9 cellular contexts compared by ENCODE assay signal in genomic region chr18:48896326-48896874, GRCh38. TPM values are rescaled to one million over a fixed set of nuclear protein-coding genes. Genes with fewer than 3 reads are reported as not detected.
A peak's percentile ranks its signal among the peaks of the same experiment; 100 is the strongest.
DNase-seq lines count a peak whose midpoint lies in the region; ATAC-seq, FAIRE-seq and TF ChIP-seq lines count a peak whose summit lies in the region.
"Had no signal": no experiment of that assay in that cellular context is flagged by ENCODE, and none has a peak within 500 bp of the region (broad histone marks: within the 10 kb centered on the region; RNA-seq: fewer than 3 reads in every experiment).

No MANE protein-coding gene starts in this region.

- no peak overlapping the region for H3K23ac ChIP-seq in H1 (ENCODE audit: insufficient read length)
- no peak overlapping the region for H3K23ac ChIP-seq in trophoblast cell (ENCODE audit: low read length)

- peaks cover 7% of the 10 kb centered on the region; the same call in 1 of the 2 replicates for H3K23me2 ChIP-seq in H1 (ENCODE audit: low read depth, low read length)

- H3K27ac ChIP-seq in OCI-LY3 (ENCODE audit: low read length): peak overlapping the region; percentile 0; the same call in 1 of the 2 replicates
- H3K27ac ChIP-seq in H1 (ENCODE audit: low read depth, low read length): no peak overlapping the region
- no peak overlapping the region for H3K27ac ChIP-seq in trophoblast cell (ENCODE audit: low read depth, low read length)
- H3K27ac ChIP-seq: C4-2B had no signal

- TF ChIP-seq CTCF in OCI-LY3 (IDR thresholded peaks at IDR 0.05; ENCODE audit: low read depth, low read length) (no peak), H1 (IDR thresholded peaks at IDR 0.05; ENCODE audit: control extremely low read depth in 1 of 3, insufficient read depth in 1 of 3, low read depth in 1 of 3, low read length in 3 of 3) (no peak), mucosa of descending colon (IDR thresholded peaks at IDR 0.05) (no peak)

- H2BK5ac ChIP-seq in H1 (ENCODE audit: low read depth, low read length) (no peak overlapping the region), trophoblast cell (ENCODE audit: low read depth, low read length, poor library complexity) (peak overlapping the region; percentile 10)

- no peaks in the 10 kb centered on the region for H4K20me1 ChIP-seq in OCI-LY3 (ENCODE audit: insufficient read depth, low read length)
- no peaks in the 10 kb centered on the region for H4K20me1 ChIP-seq in H1 (replicated peaks in 1 of 2; ENCODE audit: control insufficient read depth in 1 of 2, insufficient read depth in 2 of 2, low read length in 2 of 2)

- H3K4me1 ChIP-seq in OCI-LY3 (ENCODE audit: low read length) (peaks cover 19% of the 10 kb centered on the region), H1 (replicated peaks in 1 of 4; ENCODE audit: control insufficient read depth in 3 of 4, insufficient read depth in 4 of 4, low read length in 3 of 4) (peaks cover 0 to 5% (median 1%) of the 10 kb centered on the region in 4 experiments; a peak in 2 of 7 replicates), trophoblast cell (ENCODE audit: control insufficient read depth in 1 of 2, insufficient read depth in 2 of 2, low read length in 2 of 2) (peaks cover 14 to 15% of the 10 kb centered on the region in 2 experiments), mucosa of descending colon (ENCODE audit: low read depth) (peaks cover 3% of the 10 kb centered on the region)

- H4K8ac ChIP-seq in H1 (ENCODE audit: extremely low read depth, insufficient read depth, low read length) (peak overlapping the region; percentile 22; the same call in 1 of the 2 replicates), trophoblast cell (ENCODE audit: low read depth, low read length) (peak overlapping the region; percentile 53)

- ATAC-seq in GM19035 (IDR thresholded peaks at IDR 0.05; ENCODE audit: unreplicated experiment): peak; percentile 15
- ATAC-seq in mucosa of descending colon: no peak
- no peak for ATAC-seq in HG03469 (IDR thresholded peaks at IDR 0.05; ENCODE audit: unreplicated experiment)

- H2AK5ac ChIP-seq in H1 (ENCODE audit: low read depth, low read length) (no peak overlapping the region), trophoblast cell (ENCODE audit: low read length) (peak overlapping the region; percentile 49)

- TF ChIP-seq RAD21 in H1 (IDR thresholded peaks at IDR 0.05 in 1 of 2, conservative IDR thresholded peaks at IDR 0.05 in 1 of 2; ENCODE audit: low read depth in 2 of 2, low read length in 2 of 2): no peak

- H3K4ac ChIP-seq in H1 (replicated peaks; ENCODE audit: insufficient read length, low read depth, low read length) (no peak overlapping the region), trophoblast cell (ENCODE audit: low read depth, low read length) (no peak overlapping the region)

- no peak overlapping the region for H3K4me3 ChIP-seq in OCI-LY3 (ENCODE audit: low read length)
- no peak overlapping the region for H3K4me3 ChIP-seq in H1 (ENCODE audit: extremely low read depth in 1 of 4, insufficient read depth in 2 of 4, low read depth in 3 of 4, low read length in 4 of 4)
- no peak overlapping the region for H3K4me3 ChIP-seq in trophoblast cell (ENCODE audit: low read depth, low read length)
- no peak overlapping the region for H3K4me3 ChIP-seq in mucosa of descending colon

- peak overlapping the region; percentile 95; the same call in 1 of the 2 replicates for H2BK15ac ChIP-seq in H1 (ENCODE audit: low read length)

- DNase-seq in H1 (ENCODE audit: low read depth in 1 of 2, low spot score in 2 of 2) (no peak), trophoblast cell (no peak), epidermal melanocyte (ENCODE audit: insufficient read length, low spot score) (no peak), mucosa of descending colon (no peak)
- DNase-seq: NCI-H1048 had no signal

- TF ChIP-seq POLR2A in H1 (IDR thresholded peaks at IDR 0.05; ENCODE audit: control extremely low read depth in 1 of 2, low read depth in 2 of 2, low read length in 2 of 2): no peak

- no peak for TF ChIP-seq EP300 in H1 (IDR thresholded peaks at IDR 0.05; ENCODE audit: borderline replicate concordance in 1 of 2, low read depth in 2 of 2, low read length in 2 of 2)

- H3K79me1 ChIP-seq in H1 (ENCODE audit: low read depth, low read length): no peaks in the 10 kb centered on the region
- H3K79me1 ChIP-seq in trophoblast cell (ENCODE audit: low read length): peaks cover 15% of the 10 kb centered on the region

- FAIRE-seq in H1 (lab: Jason Lieb, UNC): no peak

- CTCF ChIA-PET in H1 (lab: Charles Lee; ENCODE audit: partially characterized antibody): interaction anchor here (0.9 to 2.7 kb wide), 12 partner anchors 11 to 222 kb away, joined by 3 to 16 read pairs (median 5); no protein-coding TSS in a partner anchor

- H3K27me3 ChIP-seq in OCI-LY3 (ENCODE audit: low read depth, low read length) (no peaks in the 10 kb centered on the region), H1 (replicated peaks in 1 of 4; ENCODE audit: control insufficient read depth in 3 of 4, extremely low read depth in 1 of 4, insufficient read depth in 3 of 4, low read length in 3 of 4) (no peaks in the 10 kb centered on the region), trophoblast cell (ENCODE audit: insufficient read depth, low read length) (no peaks in the 10 kb centered on the region)

- H2BK120ac ChIP-seq in H1 (replicated peaks; ENCODE audit: low read depth, low read length) (peak overlapping the region; percentile 31), trophoblast cell (ENCODE audit: insufficient read depth, low read length, poor library complexity) (peak overlapping the region; percentile 62)

- H3K36me3 ChIP-seq in OCI-LY3 (replicated peaks; ENCODE audit: low read depth, low read length): no peaks in the 10 kb centered on the region
- H3K36me3 ChIP-seq in H1 (ENCODE audit: control insufficient read depth in 2 of 4, insufficient read depth in 4 of 4, low read length in 3 of 4): no peaks in the 10 kb centered on the region
- H3K36me3 ChIP-seq in trophoblast cell (ENCODE audit: control insufficient read depth in 1 of 2, insufficient read depth in 2 of 2, low read length in 2 of 2): no peaks in the 10 kb centered on the region
- H3K36me3 ChIP-seq in mucosa of descending colon (ENCODE audit: low read depth): no peaks in the 10 kb centered on the region

- H4K91ac ChIP-seq in H1 (replicated peaks; ENCODE audit: insufficient read length, low read length): peak overlapping the region; percentile 17
- H4K91ac ChIP-seq in trophoblast cell (ENCODE audit: low read depth, low read length): peak overlapping the region; percentile 71

- H3K79me2 ChIP-seq in OCI-LY3 (ENCODE audit: low read length) (no peaks in the 10 kb centered on the region), H1 (ENCODE audit: control insufficient read depth in 1 of 2, insufficient read depth in 2 of 2, low read length in 2 of 2) (no peaks in the 10 kb centered on the region), trophoblast cell (ENCODE audit: control insufficient read depth, insufficient read depth, low read length, poor library complexity) (no peaks in the 10 kb centered on the region)

- H2AFZ ChIP-seq in OCI-LY3 (ENCODE audit: low read depth, low read length): peak overlapping the region; percentile 89
- H2AFZ ChIP-seq in H1 (ENCODE audit: low read length): peak overlapping the region; percentile 60; the same call in 1 of the 2 replicates
- no peak overlapping the region for H2AFZ ChIP-seq in trophoblast cell (ENCODE audit: insufficient read depth, low read length, poor library complexity)

- 98% methylated on average over 8 of the region's 8 CpGs; no CpG with 5 or more reads in 1 of the 2 experiments for WGBS in H1 (ENCODE audit: extremely low coverage in 1 of 2, insufficient coverage in 1 of 2, insufficient read length in 1 of 2, insufficient replicate concordance in 2 of 2, low coverage in 1 of 2, low lambda C conversion rate in 2 of 2, missing lambda C conversion rate in 1 of 2), 2 experiments
- no CpG with 5 or more reads among the region's 8 CpGs for WGBS in trophoblast cell (ENCODE audit: extremely low coverage, insufficient coverage, insufficient read length)

- no peak overlapping the region for H4K12ac ChIP-seq in trophoblast cell (ENCODE audit: low read depth, low read length)

- H3K14ac ChIP-seq in H1 (ENCODE audit: insufficient read length) (no peak overlapping the region), trophoblast cell (ENCODE audit: low read length) (peak overlapping the region; percentile 33)

- intact Hi-C loops in mucosa of descending colon (cut with DNase I, micrococcal nuclease): no loop called here

- H3K18ac ChIP-seq in H1 (ENCODE audit: extremely low read depth, low read length) (peak overlapping the region; percentile 15; the same call in 1 of the 2 replicates), trophoblast cell (ENCODE audit: low read length) (peak overlapping the region; percentile 48)

- H3K9me3 ChIP-seq in OCI-LY3 (ENCODE audit: insufficient read depth, low read length) (peaks cover 6% of the 10 kb centered on the region; the same call in 1 of the 2 replicates), H1 (ENCODE audit: insufficient read depth in 2 of 2, low read depth in 1 of 2, low read length in 1 of 2) (no peaks in the 10 kb centered on the region), trophoblast cell (ENCODE audit: insufficient read depth, low read depth, low read length) (no peaks in the 10 kb centered on the region), mucosa of descending colon (no peaks in the 10 kb centered on the region)

- POLR2A ChIA-PET in H1 (lab: Charles Lee; ENCODE audit: partially characterized antibody): interaction anchor here (0.6 to 2.0 kb wide), 2 partner anchors 45 to 218 kb away, joined by 3 to 4 read pairs; no protein-coding TSS in a partner anchor

- H3K4me2 ChIP-seq in OCI-LY3 (ENCODE audit: low read length): peak overlapping the region; percentile 39
- H3K4me2 ChIP-seq in H1 (ENCODE audit: insufficient read depth in 1 of 2, low read depth in 2 of 2, low read length in 2 of 2): no peak overlapping the region
- H3K4me2 ChIP-seq in trophoblast cell (ENCODE audit: low read length): no peak overlapping the region

- no peak overlapping the region for H2BK20ac ChIP-seq in H1 (ENCODE audit: low read length)

- peak overlapping the region; percentile 80; the same call in 1 of the 2 replicates for H2BK12ac ChIP-seq in H1 (ENCODE audit: low read depth, low read length)
- H2BK12ac ChIP-seq in trophoblast cell (ENCODE audit: low read length): peak overlapping the region; percentile 63

- no peak overlapping the region for H3K56ac ChIP-seq in H1 (replicated peaks; ENCODE audit: insufficient read length, low read depth, low read length)

- no peak overlapping the region for H4K5ac ChIP-seq in H1 (ENCODE audit: insufficient read length, low read depth, low read length)

- H3K9ac ChIP-seq in OCI-LY3 (ENCODE audit: low read length): peak overlapping the region; percentile 12; the same call in 1 of the 2 replicates
- H3K9ac ChIP-seq in H1 (replicated peaks in 1 of 4; ENCODE audit: extremely low read depth in 1 of 4, low read depth in 3 of 4, low read length in 3 of 4): no peak overlapping the region
- no peak overlapping the region for H3K9ac ChIP-seq in trophoblast cell (ENCODE audit: low read length)

RNA-seq across cellular contexts. Expression of gene SMAD7, which starts 54.4 kb away (rescaled TPM):
- 13.8 and 15.5 TPM in 2 replicates for total RNA-seq in H1 (2021; fragmentation: NEBNext Ultra II Directional; extraction: Animal tissue kit (Norgen Biotek cat#: 25700))
- 6.5 and 6.6 TPM in 2 replicates for polyA plus RNA-seq in H1 (2011; rRNA removed)
- 6.1 TPM for polyA plus RNA-seq in H1 (2011; cell fraction: cytosol; rRNA removed)
- polyA plus RNA-seq in H1 (2011; cell fraction: nucleus; rRNA removed): 9.4 TPM
- 3.7 to 4.5 TPM (median 4.3 TPM) in 4 replicates for polyA plus RNA-seq in H1 (2012, experiment 1 of 2)
- 4.8 TPM for polyA plus RNA-seq in H1 (2012, experiment 2 of 2)
- polyA plus RNA-seq in H1 (2013, experiment 1 of 2): 12.4 TPM
- 12.0 TPM for polyA plus RNA-seq in H1 (2013, experiment 2 of 2)
- polyA minus RNA-seq in H1 (2011; rRNA and poly(A)+ RNA removed): 10.3 and 13.5 TPM in 2 replicates
- polyA minus RNA-seq in H1 (2011; cell fraction: cytosol; rRNA and poly(A)+ RNA removed): 9.7 TPM
- polyA minus RNA-seq in H1 (2011; cell fraction: nucleus; rRNA and poly(A)+ RNA removed): 9.4 TPM
- 108 and 116 TPM in 2 replicates for polyA plus RNA-seq in trophoblast cell (2013)
- total RNA-seq in mucosa of descending colon: 10 to 100 TPM; 22.3 to 67.4 (median 33.1) TPM
